Comparison of ENCODE assay signal across 7 cellular contexts in genomic region chr7:39781557-39781956, GRCh38.
DNase-seq lines count a peak whose midpoint lies in the region; TF ChIP-seq lines count a peak whose summit lies in the region.
"Not testable (repeated sequence)": the region's sequence is repeated elsewhere in the genome, so short reads cannot be mapped to it uniquely, and the experiment has no call there.

No MANE protein-coding gene starts in this region.

- not testable (repeated sequence) for H3K27me3 ChIP-seq in brain microvascular endothelial cell (replicated peaks)

- DNase-seq in ELR (ENCODE audit: low read depth) (peak; percentile 89), LHCN-M2 (ENCODE audit: low read depth) (peak; percentile 65), RKO (ENCODE audit: low spot score) (peak; percentile 64), brain microvascular endothelial cell (peak; percentile 31), epithelial cell of esophagus (ENCODE audit: low read depth) (peak; percentile 56), fibroblast of the aortic adventitia (ENCODE audit: low read depth) (peak; percentile 14), renal cortical epithelial cell (ENCODE audit: low read depth) (peak; percentile 55)

- not testable (repeated sequence) for H3K27ac ChIP-seq in brain microvascular endothelial cell

- TF ChIP-seq CTCF in brain microvascular endothelial cell (IDR thresholded peaks at IDR 0.05; ENCODE audit: low read depth, low read length, missing control alignments); epithelial cell of esophagus (IDR thresholded peaks at IDR 0.05; ENCODE audit: insufficient read depth, low read depth, low read length, missing control alignments); fibroblast of the aortic adventitia (IDR thresholded peaks at IDR 0.05; ENCODE audit: insufficient read depth, low read length): not testable (repeated sequence)

- not testable (repeated sequence) for H3K4me3 ChIP-seq in brain microvascular endothelial cell (ENCODE audit: low read depth, low read length); epithelial cell of esophagus (ENCODE audit: low read length); fibroblast of the aortic adventitia (ENCODE audit: low read depth, low read length)

- in situ Hi-C loops in brain microvascular endothelial cell (cut with HindIII; ENCODE audit: low pct_ligation_motif_present, low sequenced_read_pairs), result not testable (repeated sequence)

- H3K36me3 ChIP-seq in brain microvascular endothelial cell (replicated peaks), result not testable (repeated sequence)

Comparison
In these comparisons a context has a peak if more than half of its experiments do, and no peak if none do; other contexts are left out.
1. DNase-seq: peak in every context shown above with its lines; median percentile 89 in ELR; 65 in LHCN-M2; 64 in RKO; 56 in epithelial cell of esophagus; 55 in renal cortical epithelial cell; 31 in brain microvascular endothelial cell; 14 in fibroblast of the aortic adventitia.